In genomic region chr5:151123897-151124751, GRCh38 we compare ENCODE assay signal across 8 cellular contexts. TPM values are rescaled to one million over a fixed set of nuclear protein-coding genes. Genes with fewer than 3 reads are reported as not detected.
DNase-seq lines count a peak whose midpoint lies in the region; ATAC-seq and TF ChIP-seq lines count a peak whose summit lies in the region.

No MANE protein-coding gene starts in this region.

- H3K27ac ChIP-seq in HEK293 (ENCODE audit: extremely low read depth, low read depth, low read length): no peak overlapping the region
- H3K27ac ChIP-seq in MM.1S (ENCODE audit: low read length): no peak overlapping the region

- H3K36me3 ChIP-seq in HEK293 (ENCODE audit: control insufficient read depth in 2 of 2, insufficient read depth in 1 of 2, low read length in 2 of 2): peaks cover 8 to 91% of the 10 kb centered on the region in 2 experiments; a peak in 2 of 3 replicates
- H3K36me3 ChIP-seq in MM.1S (replicated peaks; ENCODE audit: insufficient read depth, low read length): peaks cover 36% of the 10 kb centered on the region

- H4K20me1 ChIP-seq in MM.1S (ENCODE audit: insufficient read depth, low read length): no peaks in the 10 kb centered on the region

- H3K4me3 ChIP-seq in HEK293 (ENCODE audit: low read depth, low read length) (no peak overlapping the region), MM.1S (ENCODE audit: low read length) (no peak overlapping the region)

- H3F3A ChIP-seq in MM.1S (ENCODE audit: insufficient read depth, low read length): peaks cover 9% of the 10 kb centered on the region

- H3K4me2 ChIP-seq in MM.1S (ENCODE audit: low read depth, low read length): no peak overlapping the region

- H3K9me2 ChIP-seq in MM.1S (replicated peaks; ENCODE audit: insufficient read depth, low read length): no peaks in the 10 kb centered on the region

- H3K36me3 Mint-ChIP-seq in activated naive CD8-positive, alpha-beta T cell treated with anti-CD3 and anti-CD28 coated beads, Interleukin-2, amount 50 U/mL, for 24 hours (ENCODE audit: low read depth): peaks cover 87% of the 10 kb centered on the region
- peaks cover 30% of the 10 kb centered on the region for H3K36me3 Mint-ChIP-seq in natural killer cell

- H3K9ac ChIP-seq in MM.1S (ENCODE audit: low read length): no peak overlapping the region

- intact Hi-C loops in natural killer cell (cut with micrococcal nuclease): no loop called here

- POLR2A ChIA-PET in HEK293 (lab: Yijun Ruan, JAX): no interaction called here

- no peak overlapping the region for H2AFZ ChIP-seq in MM.1S (ENCODE audit: low read length)

- TF ChIP-seq CTCF in HEK293 (tag by site-specific recombination; IDR thresholded peaks at IDR 0.05) (no peak), natural killer cell (IDR thresholded peaks at IDR 0.05) (no peak), MM.1S (IDR thresholded peaks at IDR 0.05; ENCODE audit: low read length) (no peak)

- peak; percentile 71 for ATAC-seq in activated naive CD8-positive, alpha-beta T cell treated with anti-CD3 and anti-CD28 coated beads, Interleukin-2, amount 50 U/mL, for 24 hours
- ATAC-seq in natural killer cell: no peak

- H3K27ac Mint-ChIP-seq in activated naive CD8-positive, alpha-beta T cell treated with anti-CD3 and anti-CD28 coated beads, Interleukin-2, amount 50 U/mL, for 24 hours: peak overlapping the region; percentile 92
- peak overlapping the region; percentile 16 to 67 for H3K27ac Mint-ChIP-seq in natural killer cell

- peaks cover 66% of the 10 kb centered on the region for H3K4me1 Mint-ChIP-seq in activated naive CD8-positive, alpha-beta T cell treated with anti-CD3 and anti-CD28 coated beads, Interleukin-2, amount 50 U/mL, for 24 hours
- peaks cover 39 to 41% of the 10 kb centered on the region in 2 donors for H3K4me1 Mint-ChIP-seq in natural killer cell

- H3K79me2 ChIP-seq in MM.1S (ENCODE audit: low read length): peaks cover 62% of the 10 kb centered on the region

- H3K4me1 ChIP-seq in HEK293 (ENCODE audit: control insufficient read depth, insufficient read depth, low read length): no peaks in the 10 kb centered on the region
- H3K4me1 ChIP-seq in MM.1S (ENCODE audit: low read length): peaks cover 3% of the 10 kb centered on the region; the same call in 1 of the 2 replicates

- no peaks in the 10 kb centered on the region for H3K9me3 Mint-ChIP-seq in activated naive CD8-positive, alpha-beta T cell treated with anti-CD3 and anti-CD28 coated beads, Interleukin-2, amount 50 U/mL, for 24 hours
- H3K9me3 Mint-ChIP-seq in natural killer cell: no peaks in the 10 kb centered on the region

- H3K9me3 ChIP-seq in HEK293 (ENCODE audit: control insufficient read depth, insufficient read depth, low read depth, low read length): no peaks in the 10 kb centered on the region
- no peaks in the 10 kb centered on the region for H3K9me3 ChIP-seq in MM.1S (replicated peaks; ENCODE audit: insufficient read depth, low read length)

- no peaks in the 10 kb centered on the region for H3K27me3 Mint-ChIP-seq in activated naive CD8-positive, alpha-beta T cell treated with anti-CD3 and anti-CD28 coated beads, Interleukin-2, amount 50 U/mL, for 24 hours
- H3K27me3 Mint-ChIP-seq in natural killer cell (ENCODE audit: low read depth in 2 of 2): no peaks in the 10 kb centered on the region

- CTCF ChIA-PET in HEK293 (lab: Yijun Ruan, JAX): interaction anchor here (1.0 to 11.0 kb wide), 5 partner anchors 9 to 73 kb away, joined by 3 to 278 read pairs (median 11); no protein-coding TSS in a partner anchor

- H3K4me3 Mint-ChIP-seq in activated naive CD8-positive, alpha-beta T cell treated with anti-CD3 and anti-CD28 coated beads, Interleukin-2, amount 50 U/mL, for 24 hours: peak overlapping the region; percentile 68
- H3K4me3 Mint-ChIP-seq in natural killer cell: no peak overlapping the region

- H3K27me3 ChIP-seq in MM.1S (replicated peaks; ENCODE audit: insufficient read depth, low read length): no peaks in the 10 kb centered on the region

- peak; percentile 19 for DNase-seq in NCI-H2029 (lab: John Stamatoyannopoulos, UW)
- no peak for DNase-seq in NCI-H2029 treated with DMSO at 0.1 percent for 48 hours (lab: John Stamatoyannopoulos, UW)
- DNase-seq in NCI-H1436 (lab: John Stamatoyannopoulos, UW): peak; percentile 70
- peak; percentile 70 for DNase-seq in activated naive CD8-positive, alpha-beta T cell treated with anti-CD3 and anti-CD28 coated beads, Interleukin-2, amount 50 U/mL, for 24 hours
- DNase-seq in natural killer cell: no peak
- no peak for DNase-seq in HuH-7.5 (ENCODE audit: low spot score)
- no peak for DNase-seq in MM.1S

TF ChIP-seq in HEK293, 187 proteins besides CTCF, POLR2A, EP300 and RAD21:
- no peak for TF ChIP-seq ZNF114 (tag by site-specific recombination; IDR thresholded peaks at IDR 0.05)
- no peak for TF ChIP-seq ZNF37A (tag by site-specific recombination; IDR thresholded peaks at IDR 0.05)
- no peak for TF ChIP-seq TCF7L2 (IDR thresholded peaks at IDR 0.05; ENCODE audit: borderline replicate concordance, low read depth, low read length)
- TF ChIP-seq ZIC2 (tag by site-specific recombination; IDR thresholded peaks at IDR 0.05): peak; percentile 87
- TF ChIP-seq ZXDB (tag by site-specific recombination; IDR thresholded peaks at IDR 0.05): no peak
- TF ChIP-seq ZNF692 (tag by site-specific recombination; IDR thresholded peaks at IDR 0.05): no peak
- no peak for TF ChIP-seq ZBTB20 (tag by site-specific recombination; IDR thresholded peaks at IDR 0.05)
- TF ChIP-seq ZNF202 (tag by site-specific recombination; IDR thresholded peaks at IDR 0.05; ENCODE audit: borderline replicate concordance): no peak
- TF ChIP-seq ZNF510 (tag by site-specific recombination; IDR thresholded peaks at IDR 0.05; ENCODE audit: insufficient replicate concordance): no peak
- TF ChIP-seq RBAK (tag by site-specific recombination; IDR thresholded peaks at IDR 0.05): no peak
- TF ChIP-seq ZNF211 (tag by site-specific recombination; IDR thresholded peaks at IDR 0.05; ENCODE audit: low read depth): no peak
- no peak for TF ChIP-seq ZSCAN18 (tag by site-specific recombination; IDR thresholded peaks at IDR 0.05)
- no peak for TF ChIP-seq KLF7 (tag by site-specific recombination; IDR thresholded peaks at IDR 0.05; ENCODE audit: borderline replicate concordance)
- no peak for TF ChIP-seq ZBTB26 (tag by site-specific recombination; optimal IDR thresholded peaks at IDR 0.05)
- peak; percentile 68 for TF ChIP-seq ZFHX2 (tag by site-specific recombination; conservative IDR thresholded peaks at IDR 0.05)
- TF ChIP-seq ZNF514 (tag by site-specific recombination; IDR thresholded peaks at IDR 0.05): no peak
- no peak for TF ChIP-seq YY1 (tag by site-specific recombination; IDR thresholded peaks at IDR 0.05)
- no peak for TF ChIP-seq ZNF121 (tag by site-specific recombination; IDR thresholded peaks at IDR 0.05)
- TF ChIP-seq KLF17 (tag by site-specific recombination; IDR thresholded peaks at IDR 0.05): no peak
- TF ChIP-seq EGR2 (tag by site-specific recombination; IDR thresholded peaks at IDR 0.05; ENCODE audit: low read depth): peak; percentile 82

RNA-seq across cellular contexts. Expression of gene ANXA6, which starts 33.5 kb away (rescaled TPM):
- total RNA-seq in natural killer cell: 100 to 1,000 TPM; 504 to 629 (median 535) TPM

RNA-seq across cellular contexts. Expression of gene TNIP1, which starts 43.3 kb away (rescaled TPM):
- 100 to 1,000 TPM; 140 to 180 (median 153) TPM for total RNA-seq in natural killer cell

Comparison
In these comparisons a context has a peak if more than half of its experiments do, and no peak if none do; other contexts are left out.
1. DNase-seq: peak in NCI-H2029 (single experiment), NCI-H1436 (single experiment) and activated naive CD8-positive, alpha-beta T cell treated with anti-CD3 and anti-CD28 coated beads, Interleukin-2, amount 50 U/mL, for 24 hours (single experiment); none in NCI-H2029 treated with DMSO at 0.1 percent for 48 hours (single experiment), natural killer cell (single experiment), HuH-7.5 (single experiment) and MM.1S (single experiment).